ENCODE assay signal across 30 cellular contexts in genomic region chr13:29570058-29570654, GRCh38. TPM values are rescaled to one million over a fixed set of nuclear protein-coding genes. Genes with fewer than 3 reads are reported as not detected.
DNase-seq lines count a peak whose midpoint lies in the region; ATAC-seq, FAIRE-seq and TF ChIP-seq lines count a peak whose summit lies in the region.
"Had no signal": no experiment of that assay in that cellular context is flagged by ENCODE, and none has a peak within 500 bp of the region (broad histone marks: within the 10 kb centered on the region; RNA-seq: fewer than 3 reads in every experiment).

No MANE protein-coding gene starts in this region.

- H3K27ac ChIP-seq in HepG2 (ENCODE audit: extremely low read length, insufficient read depth, low read length) = peak overlapping the region; percentile 38
- H3K27ac ChIP-seq in right lobe of liver = no peak overlapping the region
- H3K27ac ChIP-seq in vagina = peak overlapping the region; percentile 24
- H3K27ac ChIP-seq: hepatocyte, parathyroid adenoma, spleen had no signal

- H3K9ac ChIP-seq in HepG2 (ENCODE audit: insufficient read depth, low read depth, low read length) = no peak overlapping the region; the same call in 1 of the 2 replicates
- H3K9ac ChIP-seq: parathyroid adenoma had no signal

- peaks cover 94% of the 10 kb centered on the region for H3K79me2 ChIP-seq in HepG2 (ENCODE audit: insufficient read depth, low read length)
- H3K79me2 ChIP-seq: parathyroid adenoma had no signal

- no peak overlapping the region for H2AFZ ChIP-seq in HepG2 (ENCODE audit: low read length)
- H2AFZ ChIP-seq: hepatocyte, parathyroid adenoma had no signal

- ATAC-seq in HepG2 (no peak), right lobe of liver (no peak), WTC11 (no peak; the same call in 1 of the 2 replicates), HG03025 (IDR thresholded peaks at IDR 0.05; ENCODE audit: low FRiP score, unreplicated experiment) (no peak)
- ATAC-seq: activated CD8-positive, alpha-beta T cell treated with anti-CD3 and anti-CD28 coated beads, Interleukin-2, amount 10 ng/mL, durations not matched to agents 7 days and 5 days; left cardiac atrium; PC-3; right cardiac atrium; Right ventricle myocardium inferior had no signal

- H3K27ac Mint-ChIP-seq in WTC11 = peak overlapping the region; percentile 70
- H3K27ac Mint-ChIP-seq: activated CD8-positive, alpha-beta T cell treated with anti-CD3 and anti-CD28 coated beads, Interleukin-2, amount 10 ng/mL, durations not matched to agents 7 days and 5 days; activated naive CD8-positive, alpha-beta T cell treated with anti-CD3 and anti-CD28 coated beads, Interleukin-2, amount 10 ng/mL, durations not matched to agents 7 days and 5 days; activated T-helper 2 cell treated with anti-CD3 and anti-CD28 coated beads, Interferon-gamma antibody, Interleukin-2, Interleukin-4, amounts not matched to agents 10 μg/mL and 5 μg/mL and 100 μg/mL, durations not matched to agents 14 hours and 24 hours and 36 hours; T-helper 1 cell treated with Interleukin-12 subunit alpha and Interleukin-12 subunit beta and Interleukin-4 antibody, amounts not matched to agents 30 μg/mL and 1 μg/mL, for 36 hours had no signal

- H3K36me3 ChIP-seq in HepG2 (replicated peaks in 1 of 2; ENCODE audit: control insufficient read depth in 1 of 2, insufficient read depth in 2 of 2, low read length in 2 of 2) = no peaks in the 10 kb centered on the region; a peak in 1 of 5 replicates
- H3K36me3 ChIP-seq in right lobe of liver = no peaks in the 10 kb centered on the region
- H3K36me3 ChIP-seq in vagina = no peaks in the 10 kb centered on the region
- H3K36me3 ChIP-seq: stomach had no signal

- POLR2A ChIA-PET in HepG2 (lab: Yijun Ruan, JAX) = no interaction called here
- POLR2A ChIA-PET in WTC11 (lab: Charles Lee) = interaction anchor here (0.6 kb wide), 1 partner anchor 125 kb away, joined by 5 read pairs; no protein-coding TSS in a partner anchor

- TF ChIP-seq RAD21 in HepG2 (CRISPR knock-in tag; IDR thresholded peaks at IDR 0.05) = no peak

- no peak for TF ChIP-seq POLR2A in HepG2 (IDR thresholded peaks at IDR 0.05; ENCODE audit: insufficient read depth in 1 of 2, low read depth in 2 of 2, low read length in 2 of 2)
- no peak for TF ChIP-seq POLR2A in right lobe of liver (IDR thresholded peaks at IDR 0.05)
- no peak for TF ChIP-seq POLR2A in vagina (IDR thresholded peaks at IDR 0.05)

- H3K9me3 ChIP-seq in HepG2 (ENCODE audit: low read length) (no peaks in the 10 kb centered on the region), right lobe of liver (no peaks in the 10 kb centered on the region), vagina (no peaks in the 10 kb centered on the region)
- H3K9me3 ChIP-seq: spleen, stomach had no signal

- in situ Hi-C loops in HepG2 (cut with HindIII; ENCODE audit: extremely low pct_ligation_motif_present, low pct_unique_long_range_greater_than_20kb) = no loop called here

- CTCF ChIA-PET in HepG2 (lab: Yijun Ruan, JAX; ENCODE audit: low intra/inter-chr PET ratio, low total read pairs) = no interaction called here
- CTCF ChIA-PET in WTC11 (lab: Charles Lee) = interaction anchor here (0.8 to 1.3 kb wide), 4 partner anchors 8 to 144 kb away, joined by 3 to 4 read pairs (median 3); no protein-coding TSS in a partner anchor

- H3K4me1 ChIP-seq in HepG2 (ENCODE audit: insufficient read depth, low read length) (peaks cover 68% of the 10 kb centered on the region), right lobe of liver (no peaks in the 10 kb centered on the region), vagina (peaks cover 28% of the 10 kb centered on the region)
- H3K4me1 ChIP-seq: parathyroid adenoma had no signal

- TF ChIP-seq CTCF in HepG2 (CRISPR knock-in tag; IDR thresholded peaks at IDR 0.05) (no peak), right lobe of liver (IDR thresholded peaks at IDR 0.05) (no peak), WTC11 (IDR thresholded peaks at IDR 0.05) (no peak), vagina (IDR thresholded peaks at IDR 0.05) (no peak)

- H4K20me1 ChIP-seq in HepG2 (ENCODE audit: insufficient read depth, low read length) = peaks cover 38% of the 10 kb centered on the region

- H3K27me3 ChIP-seq in HepG2 (ENCODE audit: control insufficient read depth in 1 of 2, insufficient read depth in 2 of 2, low read length in 2 of 2) (no peaks in the 10 kb centered on the region), right lobe of liver (no peaks in the 10 kb centered on the region), vagina (no peaks in the 10 kb centered on the region)
- H3K27me3 ChIP-seq: hepatocyte, spleen, stomach had no signal

- DNase-seq in HepG2 (ENCODE audit: low spot score) (no peak), right lobe of liver (no peak), WTC11 (ENCODE audit: low spot score) (no peak), head of caudate nucleus (peak in 28 of 42 donors; percentile 15 to 75 (median 47)), vagina (ENCODE audit: extremely low spot score in 2 of 2) (no peak), amygdala (lab: John Stamatoyannopoulos, UW) (no peak)
- no peak for DNase-seq in activated CD4-positive, alpha-beta T cell treated with anti-CD3 and anti-CD28 coated beads for 1 hour
- DNase-seq: activated CD4-positive, CD25-positive, alpha-beta regulatory T cell treated with anti-CD3 and anti-CD28 coated beads, Interleukin-2, amount 50 U/mL, for 72 hours; activated CD8-positive, alpha-beta T cell treated with anti-CD3 and anti-CD28 coated beads, Interleukin-2, amount 10 ng/mL, durations not matched to agents 7 days and 5 days; activated naive CD8-positive, alpha-beta T cell treated with anti-CD3 and anti-CD28 coated beads, Interleukin-2, amount 10 ng/mL, durations not matched to agents 7 days and 5 days; CD8-positive, alpha-beta memory T cell; DMS 273 treated with DMSO at 0.1 percent for 48 hours; Karpas-422; left cardiac atrium; NCI-H1417 treated with DMSO at 0.1 percent for 48 hours; NCI-H2029 treated with DMSO at 0.1 percent for 48 hours; NCI-H526; PC-3; right cardiac atrium; spleen; stimulated activated CD4-positive, alpha-beta T cell treated with anti-CD3 and anti-CD28 coated beads, Interleukin-2, amount 100 ng/mL, for 24 hours had no signal

- intact Hi-C loops in HepG2 (cut with micrococcal nuclease; ENCODE audit: unreplicated experiment) = no loop called here
- intact Hi-C loops in right lobe of liver (cut with DNase I) = no loop called here
- intact Hi-C loops in head of caudate nucleus (cut with DNase I) = no loop called here
- intact Hi-C loops in vagina (cut with DNase I) = no loop called here

- no peak overlapping the region for H3K4me3 ChIP-seq in HepG2 (replicated peaks in 1 of 3; ENCODE audit: insufficient read depth in 1 of 3, low read depth in 2 of 3, low read length in 3 of 3)
- no peak overlapping the region for H3K4me3 ChIP-seq in right lobe of liver
- no peak overlapping the region for H3K4me3 ChIP-seq in vagina
- H3K4me3 ChIP-seq: hepatocyte, spleen, stomach had no signal

- H3K9me3 Mint-ChIP-seq in WTC11 = peaks cover 8% of the 10 kb centered on the region; the same call in 1 of the 2 replicates
- H3K9me3 Mint-ChIP-seq: activated naive CD8-positive, alpha-beta T cell treated with anti-CD3 and anti-CD28 coated beads, Interleukin-2, amount 10 ng/mL, durations not matched to agents 7 days and 5 days; activated T-helper 2 cell treated with anti-CD3 and anti-CD28 coated beads, Interferon-gamma antibody, Interleukin-2, Interleukin-4, amounts not matched to agents 10 μg/mL and 5 μg/mL and 100 μg/mL, durations not matched to agents 14 hours and 24 hours and 36 hours; CD8-positive, alpha-beta memory T cell; T-helper 1 cell treated with Interleukin-12 subunit alpha and Interleukin-12 subunit beta and Interleukin-4 antibody, amounts not matched to agents 30 μg/mL and 1 μg/mL, for 36 hours had no signal

- H3K36me3 Mint-ChIP-seq in WTC11 = no peaks in the 10 kb centered on the region; the same call in none of the 2 replicates

- no peaks in the 10 kb centered on the region for H3K27me3 Mint-ChIP-seq in WTC11 (ENCODE audit: low read depth)
- H3K27me3 Mint-ChIP-seq: activated naive CD8-positive, alpha-beta T cell treated with anti-CD3 and anti-CD28 coated beads, Interleukin-2, amount 10 ng/mL, durations not matched to agents 7 days and 5 days; CD8-positive, alpha-beta memory T cell had no signal

- H3K4me3 Mint-ChIP-seq in WTC11 = no peak overlapping the region
- H3K4me3 Mint-ChIP-seq: activated CD8-positive, alpha-beta T cell treated with anti-CD3 and anti-CD28 coated beads, Interleukin-2, amount 10 ng/mL, durations not matched to agents 7 days and 5 days; activated naive CD8-positive, alpha-beta T cell treated with anti-CD3 and anti-CD28 coated beads, Interleukin-2, amount 10 ng/mL, durations not matched to agents 7 days and 5 days; CD8-positive, alpha-beta memory T cell; T-helper 1 cell treated with Interleukin-12 subunit alpha and Interleukin-12 subunit beta and Interleukin-4 antibody, amounts not matched to agents 30 μg/mL and 1 μg/mL, for 36 hours had no signal

- 90% methylated on average over 14 of the region's 15 CpGs for WGBS in HepG2 (ENCODE audit: low lambda C conversion rate)
- WGBS in right lobe of liver (ENCODE audit: insufficient coverage, low coverage, low lambda C conversion rate, missing lambda C conversion rate) = 91% methylated on average over 7 of the region's 15 CpGs

- no peak for FAIRE-seq in HepG2 (lab: Jason Lieb, UNC)
- FAIRE-seq: endometrium, frontal cortex had no signal

- BruUV-seq in HepG2 (replicated peaks; lab: Mats Ljungman, UMichigan) = no TSS peak

- TF ChIP-seq EP300 in HepG2 (IDR thresholded peaks at IDR 0.05; ENCODE audit: low read depth in 2 of 2, low read length in 2 of 2) (no peak), HepG2 (CRISPR knock-in tag; IDR thresholded peaks at IDR 0.05; ENCODE audit: borderline replicate concordance) (no peak)

- peak overlapping the region; percentile 60 for H3K4me2 ChIP-seq in HepG2 (ENCODE audit: low read depth, low read length)
- H3K4me2 ChIP-seq: hepatocyte had no signal

- H3K4me1 Mint-ChIP-seq in WTC11 = peaks cover 74% of the 10 kb centered on the region

RNA-seq across cellular contexts. Expression of gene SLC7A1, which starts 25.3 kb away (rescaled TPM):
- total RNA-seq in HepG2 (2016; rRNA removed; fragmentation: Illumina TruSeq; extraction: Trizol) = 13.6 and 14.5 TPM in 2 replicates
- total RNA-seq in HepG2 (2016; cell fraction: cytosol; rRNA removed; fragmentation: Illumina TruSeq; extraction: Trizol; ENCODE audit: low read depth) = 4.3 TPM in 2 replicates
- 12.3 and 13.9 TPM in 2 replicates for total RNA-seq in HepG2 (2016; cell fraction: insoluble cytoplasmic fraction; rRNA removed; fragmentation: Illumina TruSeq; extraction: Trizol)
- total RNA-seq in HepG2 (2016; cell fraction: membrane; rRNA removed; fragmentation: Illumina TruSeq; extraction: Trizol) = 9.0 and 9.6 TPM in 2 replicates
- total RNA-seq in HepG2 (2016; cell fraction: nucleus; rRNA removed; fragmentation: Illumina TruSeq; extraction: Trizol) = 26.0 and 29.0 TPM in 2 replicates
- 15.3 and 18.3 TPM in 2 replicates for polyA plus RNA-seq in HepG2 (2011; rRNA removed)
- polyA plus RNA-seq in HepG2 (2011; cell fraction: cytosol; rRNA removed) = 14.5 and 17.8 TPM in 2 replicates
- 26.3 and 27.8 TPM in 2 replicates for polyA plus RNA-seq in HepG2 (2011; cell fraction: nucleus; rRNA removed)
- 34.9 and 52.5 TPM in 2 replicates for polyA plus RNA-seq in HepG2 (2012)
- polyA plus RNA-seq in HepG2 (2016; cell fraction: cytosol; fragmentation: Illumina TruSeq; extraction: Trizol; ENCODE audit: low read depth) = 1.1 TPM in 2 replicates
- polyA plus RNA-seq in HepG2 (2016; cell fraction: insoluble cytoplasmic fraction; fragmentation: Illumina TruSeq; extraction: Trizol; ENCODE audit: low read depth) = 11.0 and 13.3 TPM in 2 replicates
- polyA plus RNA-seq in HepG2 (2016; cell fraction: membrane; fragmentation: Illumina TruSeq; extraction: Trizol; ENCODE audit: low read depth) = 3.7 and 4.0 TPM in 2 replicates
- 27.8 and 29.7 TPM in 2 replicates for polyA plus RNA-seq in HepG2 (2016; cell fraction: nucleus; fragmentation: Illumina TruSeq; extraction: Trizol; ENCODE audit: insufficient read depth, low read depth)
- polyA minus RNA-seq in HepG2 (2011; rRNA and poly(A)+ RNA removed; ENCODE audit: low replicate concordance) = 27.5 and 74.3 TPM in 2 replicates
- polyA minus RNA-seq in HepG2 (2011; cell fraction: cytosol; rRNA and poly(A)+ RNA removed) = 31.5 and 44.6 TPM in 2 replicates
- polyA minus RNA-seq in HepG2 (2011; cell fraction: nucleus; rRNA and poly(A)+ RNA removed) = 44.4 and 45.6 TPM in 2 replicates
- total RNA-seq in right lobe of liver = 1 to 10 TPM in 5 of 6 experiments, under 1 TPM in 1; 0.70 to 6.5 (median 3.7) TPM
- total RNA-seq in WTC11 (2021) = 67.0 to 84.5 TPM (median 68.9 TPM) in 3 replicates
- 43.2 TPM for total RNA-seq in vagina

Comparison
In these comparisons a context has a peak if more than half of its experiments do, and no peak if none do; other contexts are left out.
1. H3K27ac ChIP-seq: peak in HepG2 (single experiment) and vagina (single experiment); none in right lobe of liver (0 of 3).
2. DNase-seq: peak in head of caudate nucleus (28 of 42); none in HepG2 (single experiment), right lobe of liver (0 of 3), WTC11 (single experiment), vagina (0 of 2), amygdala (0 of 56) and activated CD4-positive, alpha-beta T cell treated with anti-CD3 and anti-CD28 coated beads for 1 hour (single experiment).
3. Of the 50 proteins assayed by ChIP-seq in both HepG2 and WTC11: peak only in HepG2: MAX; only in WTC11: none; in both: none; in neither: 49.